21 cellular contexts compared by ENCODE assay signal in genomic region chr1:24316659-24317058, GRCh38. TPM values are rescaled to one million over a fixed set of nuclear protein-coding genes. Genes with fewer than 3 reads are reported as not detected.
DNase-seq lines count a peak whose midpoint lies in the region; ATAC-seq and TF ChIP-seq lines count a peak whose summit lies in the region.
"Had no signal": no experiment of that assay in that cellular context is flagged by ENCODE, and none has a peak within 500 bp of the region (broad histone marks: within the 10 kb centered on the region; RNA-seq: fewer than 3 reads in every experiment).

No MANE protein-coding gene starts in this region.

- TF ChIP-seq CTCF in GM10248 (IDR thresholded peaks at IDR 0.05; ENCODE audit: control extremely low read depth, extremely low read depth, low read depth, missing control alignments): no peak

- CTCF ChIA-PET in GM10248 (lab: Yijun Ruan, JAX): interaction anchor here (1.0 to 1.3 kb wide), 2 partner anchors 15 to 166 kb away, joined by 3 read pairs; no protein-coding TSS in a partner anchor

- peak overlapping the region; percentile 98 for H3K27ac ChIP-seq in epithelial cell of prostate
- H3K27ac ChIP-seq: heart right ventricle, spleen, testis, VCaP had no signal

- in situ Hi-C loops in KBM-7 (cut with MboI; ENCODE audit: low pct_unique_long_range_greater_than_20kb, low sequenced_read_pairs): no loop called here

- no peak for ATAC-seq in left ventricle myocardium superior
- ATAC-seq in HG03280 (IDR thresholded peaks at IDR 0.05; ENCODE audit: unreplicated experiment): no peak

- DNase-seq in CD1c-positive myeloid dendritic cell (ENCODE audit: extremely low spot score) (peak; percentile 35), KBM-7 (peak; percentile 20), RPMI8226 (peak; percentile 34), epithelial cell of prostate (ENCODE audit: low read depth, low spot score) (no peak), left ventricle myocardium superior (no peak), GM10248 (ENCODE audit: extremely low spot score) (no peak)
- DNase-seq in effector CD8-positive, alpha-beta T cell (lab: John Stamatoyannopoulos, UW): no peak
- DNase-seq: Caco-2; effector CD4-positive, alpha-beta T cell; heart right ventricle; NCI-H1417 treated with DMSO at 0.1 percent for 48 hours; NCI-H446; nephron progenitor cell; spleen; SW 1271; testis had no signal

- intact Hi-C loops in left ventricle myocardium superior (cut with micrococcal nuclease): no loop called here

- POLR2A ChIA-PET in GM10248 (lab: Yijun Ruan, JAX): interaction anchor here (0.6 kb wide), 1 partner anchor 86 kb away, joined by 3 read pairs; no protein-coding TSS in a partner anchor

RNA-seq across cellular contexts. Expression of gene GRHL3, which starts 2.5 kb away (rescaled TPM):
- not detected for total RNA-seq in left ventricle myocardium superior
- total RNA-seq: cardiac septum, heart right ventricle, mesenteric fat pad, pulmonary artery endothelial cell, spleen had no signal

Comparison
In these comparisons a context has a peak if more than half of its experiments do, and no peak if none do; other contexts are left out.
1. DNase-seq: peak in CD1c-positive myeloid dendritic cell (single experiment), KBM-7 (single experiment) and RPMI8226 (single experiment); none in epithelial cell of prostate (single experiment), left ventricle myocardium superior (single experiment), effector CD8-positive, alpha-beta T cell (single experiment) and GM10248 (single experiment).